15 cellular contexts compared by ENCODE assay signal in genomic region chr1:156432109-156433018, GRCh38.
"Had no signal": no experiment of that assay in that cellular context is flagged by ENCODE, and none has a peak within 500 bp of the region (broad histone marks: within the 10 kb centered on the region; RNA-seq: fewer than 3 reads in every experiment).

No MANE protein-coding gene starts in this region.

- H3K9me3 ChIP-seq: breast epithelium, neutrophil, right atrium auricular region, stomach, thyroid gland, vagina had no signal

- ATAC-seq: activated T-cell treated with anti-CD3 and anti-CD28 coated beads, Interleukin-2, amount 50 U/mL, for 4 hours; foreskin keratinocyte had no signal

- H3K4me1 ChIP-seq: breast epithelium, foreskin keratinocyte had no signal

- H3K36me3 ChIP-seq: breast epithelium, neutrophil, right atrium auricular region, stomach, thyroid gland, vagina had no signal

- DNase-seq: activated CD4-positive, alpha-beta memory T cell treated with anti-CD3 and anti-CD28 coated beads for 36 hours; activated CD4-positive, alpha-beta T cell treated with anti-CD3 and anti-CD28 coated beads for 1 hour; activated gamma-delta T cell; activated T-cell treated with anti-CD3 and anti-CD28 coated beads, Interleukin-2, amount 50 U/mL, for 4 hours; foreskin keratinocyte; naive B cell; posterior cingulate gyrus; stomach; thyroid gland had no signal

- H3K27ac ChIP-seq: breast epithelium, foreskin keratinocyte, neutrophil, right atrium auricular region, skin epidermis, stomach, thyroid gland, vagina had no signal

- H3K4me3 ChIP-seq: breast epithelium, lung, right atrium auricular region, skin epidermis, stomach, thyroid gland, vagina had no signal
